In genomic region chr2:65064728-65065552, GRCh38 we compare ENCODE assay signal across 8 cellular contexts. TPM values are rescaled to one million over a fixed set of nuclear protein-coding genes. Genes with fewer than 3 reads are reported as not detected.
DNase-seq lines count a peak whose midpoint lies in the region; ATAC-seq and TF ChIP-seq lines count a peak whose summit lies in the region.

No MANE protein-coding gene starts in this region.

- H3K27ac ChIP-seq in WERI-Rb-1 = peak overlapping the region; percentile 69
- H3K27ac ChIP-seq in tibial artery = peak overlapping the region; percentile 42 to 60

- H3K4me3 ChIP-seq in AG10803 (ENCODE audit: low read length) (peak overlapping the region; percentile 16; the same call in 1 of the 2 replicates), WERI-Rb-1 (ENCODE audit: low read depth, low read length) (no peak overlapping the region), mucosa of descending colon (no peak overlapping the region), tibial artery (no peak overlapping the region)

- H3K27ac Mint-ChIP-seq in endothelial cell (ENCODE audit: unreplicated experiment) = peak overlapping the region; percentile 74

- ATAC-seq in HG02763 (IDR thresholded peaks at IDR 0.05; ENCODE audit: unreplicated experiment) (peak; percentile 79), mucosa of descending colon (peak; percentile 85)

- H3K4me1 ChIP-seq in mucosa of descending colon (ENCODE audit: low read depth) (peaks cover 8% of the 10 kb centered on the region), tibial artery (peaks cover 0 to 88% (median 52%) of the 10 kb centered on the region in 4 donors)

- no peaks in the 10 kb centered on the region for H3K27me3 Mint-ChIP-seq in endothelial cell (ENCODE audit: unreplicated experiment)

- no peaks in the 10 kb centered on the region for H3K9me3 Mint-ChIP-seq in endothelial cell (ENCODE audit: unreplicated experiment)

- H3K27me3 ChIP-seq in WERI-Rb-1 (ENCODE audit: insufficient read depth, low read depth, severe bottlenecking) (no peaks in the 10 kb centered on the region), tibial artery (no peaks in the 10 kb centered on the region)

- DNase-seq in AG10803 (ENCODE audit: low read depth) = peak; percentile 94
- DNase-seq in GM13977 (ENCODE audit: low spot score) = peak; percentile 76
- peak; percentile 64 for DNase-seq in NCI-H1436 (lab: John Stamatoyannopoulos, UW)
- DNase-seq in WERI-Rb-1 = peak; percentile 90
- DNase-seq in endothelial cell (ENCODE audit: low spot score) = no peak
- DNase-seq in mucosa of descending colon = peak in 1 of 3 donors; percentile 76
- peak; percentile 83 to 91 for DNase-seq in tibial artery

- TF ChIP-seq CTCF in AG10803 (conservative IDR thresholded peaks at IDR 0.05; ENCODE audit: low read length) (peak; percentile 70), GM13977 (IDR thresholded peaks at IDR 0.05; ENCODE audit: extremely low read depth, insufficient read depth, missing control alignments) (peak; percentile 92), WERI-Rb-1 (IDR thresholded peaks at IDR 0.05; ENCODE audit: low read depth, low read length) (peak; percentile 92), endothelial cell (IDR thresholded peaks at IDR 0.05; ENCODE audit: unreplicated experiment) (peak; percentile 65), mucosa of descending colon (IDR thresholded peaks at IDR 0.05) (peak; percentile 47), tibial artery (IDR thresholded peaks at IDR 0.05) (peak; percentile 59 to 83)

- H3K36me3 ChIP-seq in WERI-Rb-1 (peaks cover 9% of the 10 kb centered on the region), mucosa of descending colon (ENCODE audit: low read depth) (no peaks in the 10 kb centered on the region), tibial artery (peaks cover 0 to 9% (median 6%) of the 10 kb centered on the region in 3 donors)

- intact Hi-C loops in mucosa of descending colon (cut with DNase I, micrococcal nuclease) = loop anchor here in 1 of 2 donors (10.0 kb wide), 1 partner anchor 120 kb away; no protein-coding TSS in a partner anchor
- intact Hi-C loops in tibial artery (cut with DNase I; ENCODE audit: low total_unique reads) = loop anchor here (5.0 to 10.0 kb wide), 3 partner anchors 97 to 490 kb away; no protein-coding TSS in a partner anchor

- H3K4me3 Mint-ChIP-seq in endothelial cell (ENCODE audit: unreplicated experiment) = peak overlapping the region; percentile 44

- peaks cover 55% of the 10 kb centered on the region for H3K4me1 Mint-ChIP-seq in endothelial cell (ENCODE audit: unreplicated experiment)

- H3K36me3 Mint-ChIP-seq in endothelial cell (ENCODE audit: low read depth, unreplicated experiment) = peaks cover 14% of the 10 kb centered on the region

- no peaks in the 10 kb centered on the region for H3K9me3 ChIP-seq in WERI-Rb-1 (ENCODE audit: severe bottlenecking)
- no peaks in the 10 kb centered on the region for H3K9me3 ChIP-seq in mucosa of descending colon
- H3K9me3 ChIP-seq in tibial artery = no peaks in the 10 kb centered on the region

- in situ Hi-C loops in GM13977 (cut with MboI; ENCODE audit: low pct_unique_long_range_greater_than_20kb, low sequenced_read_pairs, unreplicated experiment) = loop anchor here (10.0 kb wide), 1 partner anchor 500 kb away; no protein-coding TSS in a partner anchor

RNA-seq across cellular contexts. Expression of gene CEP68, which starts 8.7 kb away (rescaled TPM):
- total RNA-seq in endothelial cell (ENCODE audit: unreplicated experiment) (63.3 TPM), mucosa of descending colon (10 to 100 TPM in 2 of 3 donors, 1 to 10 TPM in 1; 8.9 to 30.9 (median 13.2) TPM)
